22 cellular contexts compared by ENCODE assay signal in the genomic region with DNA sequence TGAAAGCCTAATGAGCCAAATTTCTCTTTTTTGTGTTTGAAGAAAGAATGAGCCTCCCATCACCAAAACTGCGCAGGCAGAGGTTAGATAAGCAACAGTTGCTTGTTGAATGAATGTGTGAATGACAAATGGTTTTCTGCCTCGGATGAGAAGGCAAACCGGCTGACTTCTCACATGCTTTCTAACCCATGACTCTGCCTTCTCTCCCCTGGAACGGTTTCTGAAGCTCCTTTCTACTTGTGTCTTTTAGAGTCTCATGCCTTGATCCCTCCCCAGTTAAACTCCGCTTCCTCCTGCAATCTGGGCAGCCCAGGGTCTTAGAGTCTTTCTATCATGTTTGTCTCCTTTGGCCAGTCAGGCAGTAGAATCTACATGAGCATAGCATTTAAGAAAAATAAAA.
"Had no signal": no experiment of that assay in that cellular context is flagged by ENCODE, and none has a peak within 500 bp of the region (broad histone marks: within the 10 kb centered on the region; RNA-seq: fewer than 3 reads in every experiment).

No MANE protein-coding gene starts in this region.

- H3K36me3 ChIP-seq: colonic mucosa, gastrocnemius medialis, heart right ventricle, left lung, lower lobe of right lung had no signal

- H3K27me3 Mint-ChIP-seq: dendritic cell treated with granulocyte-macrophage colony-stimulating factor and Interleukin-4, amounts not matched to agents 40 ng/mL and 50 ng/mL, for 4 days had no signal

- H3K4me1 ChIP-seq: colonic mucosa, gastrocnemius medialis, left lung, lower lobe of right lung had no signal

- H3K9me3 Mint-ChIP-seq: dendritic cell treated with granulocyte-macrophage colony-stimulating factor and Interleukin-4, amounts not matched to agents 40 ng/mL and 50 ng/mL, for 4 days; effector memory CD8-positive, alpha-beta T cell had no signal

- H3K4me3 ChIP-seq: colonic mucosa, gastrocnemius medialis, heart right ventricle, left lung, lower lobe of right lung, mucosa of descending colon had no signal

- H3K4me3 Mint-ChIP-seq: dendritic cell treated with granulocyte-macrophage colony-stimulating factor and Interleukin-4, amounts not matched to agents 40 ng/mL and 50 ng/mL, for 4 days; effector memory CD8-positive, alpha-beta T cell; endodermal cell; mesothelial cell of epicardium had no signal

- H3K27ac ChIP-seq: colonic mucosa, epithelial cell of prostate, foreskin keratinocyte, gastrocnemius medialis, heart right ventricle, left lung, lower lobe of right lung had no signal

- H3K4me1 Mint-ChIP-seq: naive B cell had no signal

- H3K27ac Mint-ChIP-seq: dendritic cell treated with granulocyte-macrophage colony-stimulating factor and Interleukin-4, amounts not matched to agents 40 ng/mL and 50 ng/mL, for 4 days; effector memory CD8-positive, alpha-beta T cell; endodermal cell; mesothelial cell of epicardium had no signal

- H3K27me3 ChIP-seq: colonic mucosa, foreskin keratinocyte, gastrocnemius medialis, heart right ventricle, left lung had no signal

- H3K36me3 Mint-ChIP-seq: mesothelial cell of epicardium, naive B cell had no signal

- H3K9me3 ChIP-seq: colonic mucosa, gastrocnemius medialis, heart right ventricle, left lung, lower lobe of right lung, mucosa of descending colon had no signal

- DNase-seq: colonic mucosa; cortex of kidney; effector CD8-positive, alpha-beta T cell; effector memory CD8-positive, alpha-beta T cell; erythroblast; foreskin keratinocyte; gastrocnemius medialis; glutamatergic neuron; head of caudate nucleus; heart right ventricle; hippocampal formation; left cardiac atrium; left lung; left ventricle myocardium superior; lower lobe of right lung; mesenchymal stem cell; mucosa of descending colon; naive B cell had no signal
